9 cellular contexts compared by ENCODE assay signal in the genomic region with DNA sequence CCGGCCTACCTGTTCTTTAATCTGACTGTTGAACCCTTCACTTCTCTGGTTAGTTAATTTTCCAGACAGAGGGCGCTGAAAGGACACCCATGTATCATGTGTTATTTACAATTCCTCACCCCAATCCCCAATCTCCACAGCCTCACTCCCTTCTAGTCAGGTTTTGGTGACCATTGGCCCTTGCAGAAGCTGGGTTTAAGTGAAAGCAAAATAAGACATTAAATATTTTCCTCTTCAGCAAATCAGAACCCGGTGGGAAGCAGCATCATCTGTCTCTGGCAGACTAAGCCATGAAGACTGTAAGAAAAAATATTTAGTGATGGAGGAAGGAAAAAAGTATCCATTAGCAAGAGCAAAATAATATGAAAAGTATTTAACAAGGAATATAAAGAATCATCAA. TPM values are rescaled to one million over a fixed set of nuclear protein-coding genes. Genes with fewer than 3 reads are reported as not detected.
DNase-seq lines count a peak whose midpoint lies in the region; ATAC-seq and TF ChIP-seq lines count a peak whose summit lies in the region.
"Had no signal": no experiment of that assay in that cellular context is flagged by ENCODE, and none has a peak within 500 bp of the region (broad histone marks: within the 10 kb centered on the region; RNA-seq: fewer than 3 reads in every experiment).

No MANE protein-coding gene starts in this region.

- H3K9me3 ChIP-seq in heart right ventricle (peaks cover 0 to 6% (median 0%) of the 10 kb centered on the region in 11 donors), upper lobe of right lung (no peaks in the 10 kb centered on the region)

- H3K4me1 ChIP-seq in heart right ventricle (peaks cover 0 to 11% (median 0%) of the 10 kb centered on the region in 9 donors), upper lobe of right lung (no peaks in the 10 kb centered on the region)

- ATAC-seq in heart right ventricle (peak in 5 of 8 donors; percentile 60 to 78 (median 66)), Right ventricle myocardium superior (ENCODE audit: poor library complexity) (no peak), upper lobe of right lung (peak; percentile 90), HG03571 (IDR thresholded peaks at IDR 0.05; ENCODE audit: unreplicated experiment) (no peak)

- H3K4me3 ChIP-seq in heart right ventricle (no peak overlapping the region), fibroblast of pulmonary artery (replicated peaks; ENCODE audit: low read depth, low read length) (no peak overlapping the region), upper lobe of right lung (no peak overlapping the region)

- in situ Hi-C loops in GM13977 (cut with MboI; ENCODE audit: low pct_unique_long_range_greater_than_20kb, low sequenced_read_pairs, unreplicated experiment), result no loop called here

- H3K36me3 ChIP-seq in heart right ventricle (no peaks in the 10 kb centered on the region), upper lobe of right lung (no peaks in the 10 kb centered on the region)

- no peak for TF ChIP-seq CTCF in heart right ventricle (IDR thresholded peaks at IDR 0.05)
- TF ChIP-seq CTCF in fibroblast of pulmonary artery (IDR thresholded peaks at IDR 0.05; ENCODE audit: low read length, missing control alignments), result no peak
- no peak for TF ChIP-seq CTCF in upper lobe of right lung (IDR thresholded peaks at IDR 0.05)
- no peak for TF ChIP-seq CTCF in GM13977 (IDR thresholded peaks at IDR 0.05; ENCODE audit: extremely low read depth, insufficient read depth, missing control alignments)

- DNase-seq in heart right ventricle (peak in 1 of 2 donors; percentile 48), Right ventricle myocardium superior (no peak), OCI-M1 (lab: John Stamatoyannopoulos, UW) (peak; percentile 69), fibroblast of pulmonary artery (ENCODE audit: low read depth) (peak; percentile 21), upper lobe of right lung (peak; percentile 62), COR-L47 (lab: John Stamatoyannopoulos, UW) (no peak), GM13977 (ENCODE audit: low spot score) (no peak)

- H3K27ac ChIP-seq in heart right ventricle, result peak overlapping the region in 3 of 10 donors; percentile 41 to 58 (median 42)
- peak overlapping the region; percentile 75 for H3K27ac ChIP-seq in upper lobe of right lung

- 25 to 27% methylated on average over 3 of the region's 3 CpGs for WGBS in heart right ventricle, 2 donors

- intact Hi-C loops in heart right ventricle (cut with DNase I) (loop anchor here in 2 of 10 donors (10.0 kb wide), 2 partner anchors 57 to 67 kb away; no protein-coding TSS in a partner anchor), Right ventricle myocardium superior (cut with DNase I) (no loop called here), upper lobe of right lung (cut with DNase I) (no loop called here)

- H3K27me3 ChIP-seq in heart right ventricle (peaks cover 0 to 8% (median 0%) of the 10 kb centered on the region in 7 donors), upper lobe of right lung (no peaks in the 10 kb centered on the region)

RNA-seq across cellular contexts. Expression of a gene that starts 9.4 kb away (rescaled TPM):
- total RNA-seq in heart right ventricle (100 to 1,000 TPM in 1 of 10 donors, 10 to 100 TPM in 7, 1 to 10 TPM in 2; 1.3 to 136 (median 16.2) TPM), Right ventricle myocardium superior (5.5 TPM), upper lobe of right lung (111 TPM)
- 1 to 10 TPM; 5.9 to 9.6 TPM for polyA plus RNA-seq in heart right ventricle
- total RNA-seq: HT1080 had no signal

RNA-seq across cellular contexts. Expression of a gene that starts 38.2 kb away (rescaled TPM):
- total RNA-seq in heart right ventricle (100 to 1,000 TPM in 3 of 10 donors, 10 to 100 TPM in 7; 29.2 to 313 (median 76.4) TPM), Right ventricle myocardium superior (27.5 TPM), upper lobe of right lung (335 TPM)
- 10 to 100 TPM; 28.8 to 83.7 TPM for polyA plus RNA-seq in heart right ventricle
- total RNA-seq: HT1080 had no signal

RNA-seq across cellular contexts. Expression of a gene that starts 38.6 kb away (rescaled TPM):
- 10 to 100 TPM in 6 of 10 donors, 1 to 10 TPM in 4; 6.2 to 73.7 (median 14.4) TPM for total RNA-seq in heart right ventricle
- polyA plus RNA-seq in heart right ventricle, result 10 to 100 TPM; 18.8 to 81.2 TPM
- 2.9 TPM for total RNA-seq in Right ventricle myocardium superior
- 94.9 TPM for total RNA-seq in upper lobe of right lung
- total RNA-seq: HT1080 had no signal

Comparison
In these comparisons a context has a peak if more than half of its experiments do, and no peak if none do; other contexts are left out.
1. ATAC-seq: peak in heart right ventricle (5 of 8) and upper lobe of right lung (single experiment); none in Right ventricle myocardium superior (single experiment) and HG03571 (single experiment).
2. DNase-seq: peak in OCI-M1 (single experiment), fibroblast of pulmonary artery (single experiment) and upper lobe of right lung (single experiment); none in Right ventricle myocardium superior (single experiment), COR-L47 (single experiment) and GM13977 (single experiment).